ENCODE assay signal across 9 cellular contexts in the genomic region with DNA sequence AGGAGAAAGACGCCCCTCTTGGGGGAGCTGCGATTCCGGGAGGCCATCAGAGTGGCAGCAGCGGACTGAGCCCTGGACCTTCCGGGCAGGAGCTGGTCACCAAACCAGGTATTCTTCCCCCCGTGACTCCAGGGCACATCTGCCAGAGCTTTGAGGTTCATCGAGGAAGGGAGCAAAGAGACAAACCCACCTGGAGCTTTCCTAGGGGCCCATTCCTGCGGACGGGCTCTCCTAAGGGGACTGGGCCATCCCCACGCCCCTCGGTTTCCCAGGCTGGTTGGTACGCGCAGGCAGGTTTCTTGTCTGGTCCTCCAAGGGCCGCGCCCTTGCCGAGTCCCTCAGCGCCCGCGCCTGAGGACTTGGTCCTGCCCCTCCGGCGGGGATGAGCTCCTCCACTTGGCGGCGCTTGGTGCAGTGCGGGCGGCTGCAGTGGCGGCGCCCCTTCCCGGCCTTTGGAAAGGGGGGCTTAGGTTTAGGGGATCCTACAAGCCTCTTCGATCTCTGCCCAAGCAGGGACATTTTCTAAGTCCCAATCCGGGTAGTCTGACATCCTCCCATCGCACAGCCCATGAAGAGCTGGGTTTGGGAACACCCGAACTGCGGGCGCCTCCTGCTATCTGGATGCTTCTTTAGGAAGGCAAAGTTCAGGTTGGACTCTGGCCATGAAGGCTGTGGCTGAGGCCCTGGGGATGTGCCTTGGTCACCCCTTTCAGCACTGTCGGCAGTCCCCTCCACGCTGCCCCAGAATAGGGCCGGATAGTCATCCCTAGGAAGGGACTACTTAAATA. TPM values are rescaled to one million over a fixed set of nuclear protein-coding genes. Genes with fewer than 3 reads are reported as not detected.
A peak's percentile ranks its signal among the peaks of the same experiment; 100 is the strongest.
DNase-seq lines count a peak whose midpoint lies in the region; ATAC-seq and TF ChIP-seq lines count a peak whose summit lies in the region.
"Had no signal": no experiment of that assay in that cellular context is flagged by ENCODE, and none has a peak within 500 bp of the region (broad histone marks: within the 10 kb centered on the region; RNA-seq: fewer than 3 reads in every experiment).

No MANE protein-coding gene starts in this region.

- peak overlapping the region; percentile 79 to 87 for H3K27ac ChIP-seq in ascending aorta
- H3K27ac ChIP-seq in right cardiac atrium (ENCODE audit: low read length) = peak overlapping the region; percentile 72

- H3K36me3 ChIP-seq in ascending aorta = peaks cover 5 to 11% of the 10 kb centered on the region in 2 donors

- TF ChIP-seq CTCF in ascending aorta (IDR thresholded peaks at IDR 0.05) = peak in 2 of 3 experiments; percentile 35 to 52

- ATAC-seq in right cardiac atrium = peak; percentile 64 to 68
- no peak for ATAC-seq in GM21737 (IDR thresholded peaks at IDR 0.05; ENCODE audit: unreplicated experiment)

- intact Hi-C loops in ascending aorta (cut with DNase I) = loop anchor here (2.0 to 5.0 kb wide), 5 partner anchors 56 to 200 kb away; partner anchors contain the start of genes CCDC158, FAM47E and SCARB2
- intact Hi-C loops in right cardiac atrium (cut with DNase I) = loop anchor here in 2 of 4 donors (10.0 kb wide), 2 partner anchors 92 to 122 kb away; partner anchors contain the start of gene SCARB2 (in 1 of the 2)
- intact Hi-C loops in posterior cingulate gyrus (cut with DNase I) = no loop called here

- H3K27me3 ChIP-seq in ascending aorta = no peaks in the 10 kb centered on the region
- H3K27me3 ChIP-seq in right cardiac atrium (ENCODE audit: control insufficient read depth, insufficient read depth) = no peaks in the 10 kb centered on the region

- 4% methylated on average over 37 of the region's 37 CpGs for WGBS in right cardiac atrium

- H3K4me1 ChIP-seq in ascending aorta = peaks cover 0 to 15% of the 10 kb centered on the region in 2 donors
- H3K4me1 ChIP-seq in right cardiac atrium (ENCODE audit: control insufficient read depth, insufficient read depth, low read length) = peaks cover 9% of the 10 kb centered on the region

- DNase-seq in stimulated activated CD4-positive, alpha-beta T cell treated with anti-CD3 and anti-CD28 coated beads, Interleukin-12 subunit alpha, Interleukin-12 subunit beta, amount 100 ng/mL, for 4 hours = peak; percentile 10
- DNase-seq in stimulated activated CD4-positive, alpha-beta T cell treated with anti-CD3 and anti-CD28 coated beads, Interleukin-2, amount 100 ng/mL, for 48 hours = no peak
- peak; percentile 73 for DNase-seq in NCI-H69 (lab: John Stamatoyannopoulos, UW)
- peak in 1 of 2 donors; percentile 79 for DNase-seq in ascending aorta (ENCODE audit: low spot score in 2 of 2)
- DNase-seq in right cardiac atrium = peak; percentile 63 to 86 (median 86)
- peak in 9 of 10 donors; percentile 30 to 92 (median 49) for DNase-seq in posterior cingulate gyrus
- no peak for DNase-seq in NCI-H2081 (lab: John Stamatoyannopoulos, UW)

- H3K9me3 ChIP-seq in ascending aorta (no peaks in the 10 kb centered on the region), right cardiac atrium (ENCODE audit: control insufficient read depth, low read length) (no peaks in the 10 kb centered on the region)

- H3K4me3 ChIP-seq in ascending aorta (peak overlapping the region; percentile 68 to 72), right cardiac atrium (ENCODE audit: low read length) (peak overlapping the region; percentile 71)

RNA-seq across cellular contexts. Expression of gene STBD1, which starts 0.5 kb away (rescaled TPM):
- 19.9 TPM for total RNA-seq in ascending aorta
- total RNA-seq in right cardiac atrium = 10 to 100 TPM; 28.5 to 42.6 (median 31.3) TPM
- polyA plus RNA-seq in right cardiac atrium = 33.8 TPM

RNA-seq across cellular contexts. Expression of gene FAM47E, which starts 55.6 kb away (rescaled TPM):
- not detected for total RNA-seq in ascending aorta
- total RNA-seq in right cardiac atrium = 1 to 10 TPM; 2.6 to 3.3 (median 2.9) TPM
- polyA plus RNA-seq in right cardiac atrium = 4.5 TPM
- total RNA-seq: glomerular endothelial cell had no signal

Comparison
In these comparisons a context has a peak if more than half of its experiments do, and no peak if none do; other contexts are left out.
1. DNase-seq: peak in stimulated activated CD4-positive, alpha-beta T cell treated with anti-CD3 and anti-CD28 coated beads, Interleukin-12 subunit alpha, Interleukin-12 subunit beta, amount 100 ng/mL, for 4 hours (single experiment), NCI-H69 (single experiment), right cardiac atrium (3 of 3) and posterior cingulate gyrus (9 of 10); none in stimulated activated CD4-positive, alpha-beta T cell treated with anti-CD3 and anti-CD28 coated beads, Interleukin-2, amount 100 ng/mL, for 48 hours (0 of 2) and NCI-H2081 (0 of 2).